ENCODE assay signal across 1 cellular context in the genomic region with DNA sequence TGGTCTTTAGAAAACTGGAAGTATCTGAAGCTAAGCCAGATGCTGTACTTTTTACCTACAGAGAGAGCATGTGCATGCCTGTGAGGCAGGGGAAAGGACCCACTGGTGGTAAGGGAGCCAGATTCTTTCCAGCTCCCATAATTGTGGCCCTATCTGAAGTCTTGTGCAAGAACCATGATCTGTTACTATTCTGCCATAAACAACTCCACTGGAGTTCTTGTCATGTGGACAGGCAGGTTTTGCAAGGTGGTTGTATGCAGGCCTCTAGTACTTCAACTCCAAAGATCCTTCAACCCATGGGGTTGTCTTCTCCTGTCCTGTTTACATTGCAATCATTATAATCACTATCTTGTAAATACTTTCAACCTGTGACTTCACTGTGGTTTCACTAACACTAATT.
TF ChIP-seq lines count a peak whose summit lies in the region.

No MANE protein-coding gene starts in this region.

TF ChIP-seq in WTC11, 78 proteins besides CTCF, POLR2A, EP300 and RAD21 (continued from another document):
- TF ChIP-seq, protein P1, sequence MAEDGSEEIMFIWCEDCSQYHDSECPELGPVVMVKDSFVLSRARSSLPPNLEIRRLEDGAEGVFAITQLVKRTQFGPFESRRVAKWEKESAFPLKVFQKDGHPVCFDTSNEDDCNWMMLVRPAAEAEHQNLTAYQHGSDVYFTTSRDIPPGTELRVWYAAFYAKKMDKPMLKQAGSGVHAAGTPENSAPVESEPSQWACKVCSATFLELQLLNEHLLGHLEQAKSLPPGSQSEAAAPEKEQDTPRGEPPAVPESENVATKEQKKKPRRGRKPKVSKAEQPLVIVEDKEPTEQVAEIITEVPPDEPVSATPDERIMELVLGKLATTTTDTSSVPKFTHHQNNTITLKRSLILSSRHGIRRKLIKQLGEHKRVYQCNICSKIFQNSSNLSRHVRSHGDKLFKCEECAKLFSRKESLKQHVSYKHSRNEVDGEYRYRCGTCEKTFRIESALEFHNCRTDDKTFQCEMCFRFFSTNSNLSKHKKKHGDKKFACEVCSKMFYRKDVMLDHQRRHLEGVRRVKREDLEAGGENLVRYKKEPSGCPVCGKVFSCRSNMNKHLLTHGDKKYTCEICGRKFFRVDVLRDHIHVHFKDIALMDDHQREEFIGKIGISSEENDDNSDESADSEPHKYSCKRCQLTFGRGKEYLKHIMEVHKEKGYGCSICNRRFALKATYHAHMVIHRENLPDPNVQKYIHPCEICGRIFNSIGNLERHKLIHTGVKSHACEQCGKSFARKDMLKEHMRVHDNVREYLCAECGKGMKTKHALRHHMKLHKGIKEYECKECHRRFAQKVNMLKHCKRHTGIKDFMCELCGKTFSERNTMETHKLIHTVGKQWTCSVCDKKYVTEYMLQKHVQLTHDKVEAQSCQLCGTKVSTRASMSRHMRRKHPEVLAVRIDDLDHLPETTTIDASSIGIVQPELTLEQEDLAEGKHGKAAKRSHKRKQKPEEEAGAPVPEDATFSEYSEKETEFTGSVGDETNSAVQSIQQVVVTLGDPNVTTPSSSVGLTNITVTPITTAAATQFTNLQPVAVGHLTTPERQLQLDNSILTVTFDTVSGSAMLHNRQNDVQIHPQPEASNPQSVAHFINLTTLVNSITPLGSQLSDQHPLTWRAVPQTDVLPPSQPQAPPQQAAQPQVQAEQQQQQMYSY (CRISPR knock-in tag; IDR thresholded peaks at IDR 0.05): no peak
- no peak for TF ChIP-seq ESRRA (CRISPR knock-in tag; IDR thresholded peaks at IDR 0.05; ENCODE audit: borderline replicate concordance)
- TF ChIP-seq GTF2I (CRISPR knock-in tag; conservative IDR thresholded peaks at IDR 0.05): no peak
- TF ChIP-seq, protein P2, sequence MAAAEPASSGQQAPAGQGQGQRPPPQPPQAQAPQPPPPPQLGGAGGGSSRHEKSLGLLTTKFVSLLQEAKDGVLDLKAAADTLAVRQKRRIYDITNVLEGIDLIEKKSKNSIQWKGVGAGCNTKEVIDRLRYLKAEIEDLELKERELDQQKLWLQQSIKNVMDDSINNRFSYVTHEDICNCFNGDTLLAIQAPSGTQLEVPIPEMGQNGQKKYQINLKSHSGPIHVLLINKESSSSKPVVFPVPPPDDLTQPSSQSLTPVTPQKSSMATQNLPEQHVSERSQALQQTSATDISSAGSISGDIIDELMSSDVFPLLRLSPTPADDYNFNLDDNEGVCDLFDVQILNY (CRISPR knock-in tag; IDR thresholded peaks at IDR 0.05): no peak
- TF ChIP-seq TCF7 (CRISPR knock-in tag; IDR thresholded peaks at IDR 0.05; ENCODE audit: low read depth): no peak
- TF ChIP-seq NFE2L1 (CRISPR knock-in tag; IDR thresholded peaks at IDR 0.05): no peak
- no peak for TF ChIP-seq EMX1 (CRISPR knock-in tag; IDR thresholded peaks at IDR 0.05)
- no peak for TF ChIP-seq FOXK1 (CRISPR knock-in tag; IDR thresholded peaks at IDR 0.05)
- TF ChIP-seq ZBTB21 (CRISPR knock-in tag; IDR thresholded peaks at IDR 0.05; ENCODE audit: borderline replicate concordance): no peak
- TF ChIP-seq ZNF416 (CRISPR knock-in tag; IDR thresholded peaks at IDR 0.05): no peak
- no peak for TF ChIP-seq NR3C1 (CRISPR knock-in tag; conservative IDR thresholded peaks at IDR 0.05; ENCODE audit: low read depth)
- TF ChIP-seq, protein P3, sequence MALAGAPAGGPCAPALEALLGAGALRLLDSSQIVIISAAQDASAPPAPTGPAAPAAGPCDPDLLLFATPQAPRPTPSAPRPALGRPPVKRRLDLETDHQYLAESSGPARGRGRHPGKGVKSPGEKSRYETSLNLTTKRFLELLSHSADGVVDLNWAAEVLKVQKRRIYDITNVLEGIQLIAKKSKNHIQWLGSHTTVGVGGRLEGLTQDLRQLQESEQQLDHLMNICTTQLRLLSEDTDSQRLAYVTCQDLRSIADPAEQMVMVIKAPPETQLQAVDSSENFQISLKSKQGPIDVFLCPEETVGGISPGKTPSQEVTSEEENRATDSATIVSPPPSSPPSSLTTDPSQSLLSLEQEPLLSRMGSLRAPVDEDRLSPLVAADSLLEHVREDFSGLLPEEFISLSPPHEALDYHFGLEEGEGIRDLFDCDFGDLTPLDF (CRISPR knock-in tag; IDR thresholded peaks at IDR 0.05): no peak
- TF ChIP-seq, protein P4, sequence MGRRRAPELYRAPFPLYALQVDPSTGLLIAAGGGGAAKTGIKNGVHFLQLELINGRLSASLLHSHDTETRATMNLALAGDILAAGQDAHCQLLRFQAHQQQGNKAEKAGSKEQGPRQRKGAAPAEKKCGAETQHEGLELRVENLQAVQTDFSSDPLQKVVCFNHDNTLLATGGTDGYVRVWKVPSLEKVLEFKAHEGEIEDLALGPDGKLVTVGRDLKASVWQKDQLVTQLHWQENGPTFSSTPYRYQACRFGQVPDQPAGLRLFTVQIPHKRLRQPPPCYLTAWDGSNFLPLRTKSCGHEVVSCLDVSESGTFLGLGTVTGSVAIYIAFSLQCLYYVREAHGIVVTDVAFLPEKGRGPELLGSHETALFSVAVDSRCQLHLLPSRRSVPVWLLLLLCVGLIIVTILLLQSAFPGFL (CRISPR knock-in tag; IDR thresholded peaks at IDR 0.05; ENCODE audit: borderline replicate concordance): no peak
- no peak for TF ChIP-seq KAT7 (CRISPR knock-in tag; IDR thresholded peaks at IDR 0.05; ENCODE audit: borderline replicate concordance)
TF ChIP-seq in WTC11: peak in this region for 0.
